ENCODE assay signal across 23 cellular contexts in genomic region chr4:13268713-13269112, GRCh38.
"Had no signal": no experiment of that assay in that cellular context is flagged by ENCODE, and none has a peak within 500 bp of the region (broad histone marks: within the 10 kb centered on the region; RNA-seq: fewer than 3 reads in every experiment).

No MANE protein-coding gene starts in this region.

- H3K36me3 ChIP-seq: esophagus muscularis mucosa, gastroesophageal sphincter, heart right ventricle, left lung, lower lobe of right lung had no signal

- H3K4me1 ChIP-seq: esophagus muscularis mucosa, foreskin keratinocyte, gastroesophageal sphincter, heart right ventricle, left lung, lower lobe of right lung had no signal

- H3K4me3 ChIP-seq: coronary artery, dorsolateral prefrontal cortex, esophagus muscularis mucosa, gastroesophageal sphincter, heart right ventricle, left lung, lower lobe of right lung, mucosa of descending colon had no signal

- ATAC-seq: foreskin keratinocyte, gastroesophageal sphincter, heart right ventricle, left cardiac atrium, left lung, left ventricle myocardium superior, lower lobe of right lung, mucosa of descending colon had no signal

- H3K27me3 Mint-ChIP-seq: naive B cell had no signal

- H3K27me3 ChIP-seq: dorsolateral prefrontal cortex, esophagus muscularis mucosa, foreskin keratinocyte, gastroesophageal sphincter, heart right ventricle, left lung had no signal

- DNase-seq: dermis blood vessel endothelial cell; dorsolateral prefrontal cortex; effector CD4-positive, alpha-beta T cell; effector memory CD4-positive, alpha-beta T cell; foreskin keratinocyte; heart right ventricle; hippocampal formation; left cardiac atrium; left lung; left ventricle myocardium superior; lower lobe of right lung; mesenchymal stem cell; mucosa of descending colon; naive B cell had no signal

- H3K4me3 Mint-ChIP-seq: mesothelial cell of epicardium, naive B cell had no signal

- H3K27ac ChIP-seq: coronary artery, dorsolateral prefrontal cortex, esophagus muscularis mucosa, foreskin keratinocyte, gastroesophageal sphincter, heart right ventricle, left lung, lower lobe of right lung had no signal

- H3K4me1 Mint-ChIP-seq: mesothelial cell of epicardium had no signal

- H3K27ac Mint-ChIP-seq: mesothelial cell of epicardium, naive B cell had no signal

- FAIRE-seq: colon, endothelial cell of umbilical vein, frontal cortex, islet of Langerhans, keratinocyte had no signal
